ENCODE assay signal across 1 cellular context in the genomic region with DNA sequence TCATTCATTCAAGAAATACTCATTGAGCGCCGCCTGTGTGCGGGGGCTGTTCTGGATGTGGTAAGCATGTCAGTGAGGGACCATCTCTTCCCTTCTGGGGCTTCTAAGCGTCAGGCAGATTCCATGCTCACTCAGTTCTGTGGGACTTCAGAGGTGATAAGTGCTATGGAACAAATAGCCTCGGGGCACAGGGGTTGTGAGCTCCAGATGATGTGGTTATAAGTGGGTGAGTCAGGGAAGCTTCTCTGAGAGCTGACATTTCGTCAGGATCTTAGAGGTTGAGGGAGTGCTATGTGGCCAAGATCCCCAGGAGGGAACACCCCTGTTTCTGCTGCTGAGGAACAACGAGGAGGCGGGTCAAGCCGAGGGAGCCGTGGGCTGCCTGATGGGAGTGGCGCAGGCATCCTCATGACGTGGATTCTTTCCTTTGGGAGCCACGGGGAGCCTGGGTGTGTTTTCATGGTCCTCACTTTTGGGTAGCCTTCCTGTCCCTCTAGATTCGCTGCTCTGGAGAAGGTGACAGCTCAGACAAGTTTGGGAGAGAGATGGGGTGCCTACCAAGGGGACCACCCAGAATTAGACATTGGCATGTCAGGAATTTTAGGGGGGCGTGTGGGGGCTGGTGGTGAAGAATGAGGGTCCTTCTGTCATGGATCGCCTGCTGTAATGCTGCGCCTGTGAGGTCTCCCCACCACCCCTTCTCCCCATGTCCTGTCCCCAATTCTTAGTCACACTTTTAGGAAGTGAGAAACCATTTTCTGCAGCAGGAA.
A peak's percentile ranks its signal among the peaks of the same experiment; 100 is the strongest.
TF ChIP-seq lines count a peak whose summit lies in the region.

No MANE protein-coding gene starts in this region.

TF ChIP-seq in HEK293, 187 proteins besides CTCF, POLR2A, EP300 and RAD21 (continued from another document):
- TF ChIP-seq KLF17 (tag by site-specific recombination; IDR thresholded peaks at IDR 0.05) (peak; percentile 80), ZNF302 (tag by site-specific recombination; IDR thresholded peaks at IDR 0.05; ENCODE audit: low read depth) (no peak), OSR2 (tag by site-specific recombination; IDR thresholded peaks at IDR 0.05) (peak; percentile 40; the same call in 1 of the 2 replicates), ZNF555 (tag by site-specific recombination; conservative IDR thresholded peaks at IDR 0.05) (no peak), PRDM10 (tag by site-specific recombination; IDR thresholded peaks at IDR 0.05) (peak; percentile 34; the same call in 1 of the 2 replicates), GLIS2 (tag by site-specific recombination; IDR thresholded peaks at IDR 0.05) (no peak)
- TF ChIP-seq, protein P1, sequence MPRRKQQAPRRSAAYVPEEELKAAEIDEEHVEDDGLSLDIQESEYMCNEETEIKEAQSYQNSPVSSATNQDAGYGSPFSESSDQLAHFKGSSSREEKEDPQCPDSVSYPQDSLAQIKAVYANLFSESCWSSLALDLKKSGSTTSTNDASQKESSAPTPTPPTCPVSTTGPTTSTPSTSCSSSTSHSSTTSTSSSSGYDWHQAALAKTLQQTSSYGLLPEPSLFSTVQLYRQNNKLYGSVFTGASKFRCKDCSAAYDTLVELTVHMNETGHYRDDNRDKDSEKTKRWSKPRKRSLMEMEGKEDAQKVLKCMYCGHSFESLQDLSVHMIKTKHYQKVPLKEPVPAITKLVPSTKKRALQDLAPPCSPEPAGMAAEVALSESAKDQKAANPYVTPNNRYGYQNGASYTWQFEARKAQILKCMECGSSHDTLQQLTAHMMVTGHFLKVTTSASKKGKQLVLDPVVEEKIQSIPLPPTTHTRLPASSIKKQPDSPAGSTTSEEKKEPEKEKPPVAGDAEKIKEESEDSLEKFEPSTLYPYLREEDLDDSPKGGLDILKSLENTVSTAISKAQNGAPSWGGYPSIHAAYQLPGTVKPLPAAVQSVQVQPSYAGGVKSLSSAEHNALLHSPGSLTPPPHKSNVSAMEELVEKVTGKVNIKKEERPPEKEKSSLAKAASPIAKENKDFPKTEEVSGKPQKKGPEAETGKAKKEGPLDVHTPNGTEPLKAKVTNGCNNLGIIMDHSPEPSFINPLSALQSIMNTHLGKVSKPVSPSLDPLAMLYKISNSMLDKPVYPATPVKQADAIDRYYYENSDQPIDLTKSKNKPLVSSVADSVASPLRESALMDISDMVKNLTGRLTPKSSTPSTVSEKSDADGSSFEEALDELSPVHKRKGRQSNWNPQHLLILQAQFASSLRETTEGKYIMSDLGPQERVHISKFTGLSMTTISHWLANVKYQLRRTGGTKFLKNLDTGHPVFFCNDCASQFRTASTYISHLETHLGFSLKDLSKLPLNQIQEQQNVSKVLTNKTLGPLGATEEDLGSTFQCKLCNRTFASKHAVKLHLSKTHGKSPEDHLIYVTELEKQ (tag by site-specific recombination; IDR thresholded peaks at IDR 0.05; ENCODE audit: borderline replicate concordance) = peak; percentile 33; the same call in 1 of the 2 replicates
TF ChIP-seq in HEK293: peak in this region for 12.
